In genomic region chr17:78041401-78042179, GRCh38 we compare ENCODE assay signal across 8 cellular contexts.
DNase-seq lines count a peak whose midpoint lies in the region; ATAC-seq and TF ChIP-seq lines count a peak whose summit lies in the region.

No MANE protein-coding gene starts in this region.

- peaks cover 14% of the 10 kb centered on the region for H3K4me1 ChIP-seq in skeletal muscle satellite cell (ENCODE audit: control insufficient read depth, insufficient read depth, low read length)

- H3K27ac ChIP-seq in VCaP = peak overlapping the region; percentile 97

- H3K9ac ChIP-seq in skeletal muscle satellite cell (ENCODE audit: low read depth, low read length) = peak overlapping the region; percentile 83

- no peaks in the 10 kb centered on the region for H3K9me3 ChIP-seq in skeletal muscle satellite cell (replicated peaks; ENCODE audit: low read length)

- ATAC-seq in HG02840 (IDR thresholded peaks at IDR 0.05; ENCODE audit: low FRiP score, unreplicated experiment) (no peak), GM21737 (IDR thresholded peaks at IDR 0.05; ENCODE audit: unreplicated experiment) (no peak), HG03565 (IDR thresholded peaks at IDR 0.05; ENCODE audit: unreplicated experiment) (no peak)

- peak overlapping the region; percentile 92 for H3K4me2 ChIP-seq in skeletal muscle satellite cell (ENCODE audit: low read length)

- TF ChIP-seq CTCF in GM06990 (IDR thresholded peaks at IDR 0.05; ENCODE audit: insufficient read depth, low read length, poor library complexity, severe bottlenecking) (no peak), VCaP (conservative IDR thresholded peaks at IDR 0.05) (no peak), fibroblast of pulmonary artery (IDR thresholded peaks at IDR 0.05; ENCODE audit: low read length, missing control alignments) (no peak)

- H3K36me3 ChIP-seq in GM06990 (ENCODE audit: control insufficient read depth, insufficient read depth, low read length) (no peaks in the 10 kb centered on the region; the same call in 1 of the 2 replicates), skeletal muscle satellite cell (ENCODE audit: insufficient read depth, low read length) (no peaks in the 10 kb centered on the region)

- H3K27me3 ChIP-seq in GM06990 (replicated peaks; ENCODE audit: control insufficient read depth, insufficient read depth, low read length) (no peaks in the 10 kb centered on the region), skeletal muscle satellite cell (ENCODE audit: control insufficient read depth, insufficient read depth, low read length) (no peaks in the 10 kb centered on the region)

- DNase-seq in GM06990 (ENCODE audit: extremely low read depth, insufficient read length) (no peak), fibroblast of pulmonary artery (ENCODE audit: low read depth) (peak; percentile 10), cerebellar cortex (ENCODE audit: low spot score) (no peak)

- H3K4me3 ChIP-seq in GM06990 (replicated peaks; ENCODE audit: low read depth, low read length) (peak overlapping the region; percentile 52), fibroblast of pulmonary artery (replicated peaks; ENCODE audit: low read depth, low read length) (peak overlapping the region; percentile 54), skeletal muscle satellite cell (ENCODE audit: low read length) (peak overlapping the region; percentile 75)
